ENCODE assay signal across 8 cellular contexts in the genomic region with DNA sequence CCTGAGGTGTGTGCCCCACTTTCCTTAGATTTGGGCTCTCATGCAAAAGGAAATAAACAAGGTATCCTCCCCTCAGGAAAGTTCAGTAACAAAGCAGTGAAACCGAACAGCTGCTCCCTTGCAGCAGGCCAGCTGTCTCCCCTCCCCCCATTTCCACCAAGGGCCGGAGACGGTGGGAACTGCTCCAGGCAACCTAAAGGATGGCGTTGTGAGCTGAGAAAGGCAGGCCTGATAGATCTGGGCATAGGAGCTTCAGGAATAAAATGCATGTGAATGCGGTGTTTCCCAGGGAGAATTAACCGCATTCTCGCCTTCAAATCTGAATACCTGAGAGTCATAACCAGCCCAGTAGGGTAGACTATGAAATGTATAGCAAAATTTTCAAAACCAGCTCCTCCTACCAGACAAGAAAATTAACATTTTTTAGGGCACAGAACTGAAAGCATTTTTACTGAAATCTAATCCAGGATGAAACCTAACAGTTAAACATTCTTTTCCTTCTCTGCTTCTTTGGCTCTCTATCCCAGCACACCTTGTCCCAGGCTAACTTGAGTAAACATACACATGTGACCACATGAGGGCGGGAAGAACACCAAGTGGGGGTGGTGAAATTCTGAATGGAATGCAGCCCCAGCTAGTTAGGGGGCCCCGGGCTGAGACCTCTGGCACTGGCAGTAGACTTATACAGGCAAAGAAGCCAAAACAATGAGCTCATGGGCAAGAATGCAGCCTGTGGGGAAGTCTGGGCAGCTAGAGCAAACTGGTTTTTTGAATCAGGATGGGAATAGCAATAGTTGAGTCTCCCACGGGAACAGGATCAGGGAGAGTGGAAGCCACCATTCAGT. TPM values are rescaled to one million over a fixed set of nuclear protein-coding genes. Genes with fewer than 3 reads are reported as not detected.
DNase-seq lines count a peak whose midpoint lies in the region; ATAC-seq and TF ChIP-seq lines count a peak whose summit lies in the region.

No MANE protein-coding gene starts in this region.

- peak overlapping the region; percentile 8 for H3K4me3 ChIP-seq in mesodermal cell (ENCODE audit: extremely low read depth, insufficient read depth, low read length, poor library complexity, severe bottlenecking)

- DNase-seq in Caki2 (ENCODE audit: low read depth) (peak; percentile 88), NCI-H1417 (lab: John Stamatoyannopoulos, UW) (peak; percentile 30 to 89 (median 74)), endothelial cell (ENCODE audit: low spot score) (peak; percentile 79), substantia nigra (lab: John Stamatoyannopoulos, UW) (peak in 35 of 49 donors; percentile 9 to 83 (median 53))
- DNase-seq in activated CD4-positive, alpha-beta T cell treated with anti-CD3 and anti-CD28 coated beads for 48 hours = peak; percentile 72

- peaks cover 17% of the 10 kb centered on the region for H3K27me3 Mint-ChIP-seq in endothelial cell (ENCODE audit: unreplicated experiment)

- TF ChIP-seq CTCF in endothelial cell (IDR thresholded peaks at IDR 0.05; ENCODE audit: unreplicated experiment) = no peak

- H3K27ac Mint-ChIP-seq in endothelial cell (ENCODE audit: unreplicated experiment) = peak overlapping the region; percentile 98

- peak; percentile 7 for ATAC-seq in GM21717 (IDR thresholded peaks at IDR 0.05; ENCODE audit: unreplicated experiment)
- no peak for ATAC-seq in GM18873 (IDR thresholded peaks at IDR 0.05; ENCODE audit: low FRiP score, unreplicated experiment)

- peaks cover 61% of the 10 kb centered on the region for H3K4me1 ChIP-seq in mesodermal cell (ENCODE audit: control insufficient read depth, insufficient read depth, low read length, poor library complexity, severe bottlenecking)

- peaks cover 55% of the 10 kb centered on the region for H3K4me1 Mint-ChIP-seq in endothelial cell (ENCODE audit: unreplicated experiment)

- H3K36me3 ChIP-seq in mesodermal cell (ENCODE audit: control insufficient read depth, insufficient read depth, low read length) = peaks cover 26% of the 10 kb centered on the region

- H3K9me3 Mint-ChIP-seq in endothelial cell (ENCODE audit: unreplicated experiment) = no peaks in the 10 kb centered on the region

- H3K9me3 ChIP-seq in mesodermal cell (ENCODE audit: control insufficient read depth, low read length) = no peaks in the 10 kb centered on the region

- peaks cover 18% of the 10 kb centered on the region for H3K36me3 Mint-ChIP-seq in endothelial cell (ENCODE audit: low read depth, unreplicated experiment)

- in situ Hi-C loops in Caki2 (cut with HindIII; ENCODE audit: low pct_unique_long_range_greater_than_20kb, low sequenced_read_pairs) = no loop called here

- peak overlapping the region; percentile 65 for H3K4me3 Mint-ChIP-seq in endothelial cell (ENCODE audit: unreplicated experiment)

- H3K27ac ChIP-seq in mesodermal cell (ENCODE audit: low read depth, low read length, severe bottlenecking) (peak overlapping the region; percentile 98), substantia nigra (ENCODE audit: low read depth, low read length, poor library complexity, severe bottlenecking) (peak overlapping the region; percentile 75)

- WGBS in mesodermal cell (ENCODE audit: insufficient coverage in 2 of 2), 2 experiments = 0% methylated on average over 3 to 4 of the region's 10 CpGs

RNA-seq across cellular contexts. Expression of a gene that starts 11.5 kb away (rescaled TPM):
- 81.5 and 83.4 TPM in 2 replicates for total RNA-seq in Caki2 (2014; rRNA removed; shearing (Covaris generic); ENCODE audit: low replicate concordance)
- total RNA-seq in endothelial cell (ENCODE audit: unreplicated experiment) = 193 TPM
- polyA plus RNA-seq in mesodermal cell (2013, experiment 1 of 2) = 150 TPM
- polyA plus RNA-seq in mesodermal cell (2013, experiment 2 of 2) = 143 TPM

RNA-seq across cellular contexts. Expression of a gene that starts 18.7 kb away (rescaled TPM):
- total RNA-seq in Caki2 (2014; rRNA removed; shearing (Covaris generic); ENCODE audit: low replicate concordance) = 1.6 and 2.7 TPM in 2 replicates
- 0.36 TPM for total RNA-seq in endothelial cell (ENCODE audit: unreplicated experiment)
- polyA plus RNA-seq in mesodermal cell (2013, experiment 1 of 2) = 6.7 TPM
- polyA plus RNA-seq in mesodermal cell (2013, experiment 2 of 2) = 7.2 TPM

RNA-seq across cellular contexts. Expression of a gene that starts 52.4 kb away (rescaled TPM):
- not detected in 2 replicates for total RNA-seq in Caki2 (2014; rRNA removed; shearing (Covaris generic); ENCODE audit: low replicate concordance)
- 1.2 TPM for total RNA-seq in endothelial cell (ENCODE audit: unreplicated experiment)
- not detected for polyA plus RNA-seq in mesodermal cell (2013, experiment 1 of 2)
- not detected for polyA plus RNA-seq in mesodermal cell (2013, experiment 2 of 2)
